ENCODE assay signal across 27 cellular contexts in genomic region chr4:129614581-129614980, GRCh38.
"Had no signal": no experiment of that assay in that cellular context is flagged by ENCODE, and none has a peak within 500 bp of the region (broad histone marks: within the 10 kb centered on the region; RNA-seq: fewer than 3 reads in every experiment).

No MANE protein-coding gene starts in this region.

- H3K4me3 Mint-ChIP-seq: activated B cell treated with CpG ODN at 0.5 μM for 24 hours; activated CD8-positive, alpha-beta T cell treated with anti-CD3 and anti-CD28 coated beads for 36 hours; activated T-cell treated with anti-CD3 and anti-CD28 coated beads, Interleukin-2, amount 50 U/mL, for 4 hours; natural killer cell; stimulated activated naive B cell treated with anti-CD40 and anti-IgM and Interleukin-4, amounts not matched to agents 10 μg/mL and 1 μg/mL and 100 μg/mL, for 72 hours; T-helper 17 cell had no signal

- H3K27ac Mint-ChIP-seq: activated B cell treated with CpG ODN at 0.5 μM for 24 hours; activated CD8-positive, alpha-beta T cell treated with anti-CD3 and anti-CD28 coated beads for 36 hours; activated naive CD4-positive, alpha-beta T cell treated with anti-CD3 and anti-CD28 coated beads, Interleukin-2, amount 50 U/mL, for 72 hours; activated T-helper 2 cell treated with anti-CD3 and anti-CD28 coated beads, Interferon-gamma antibody, Interleukin-2, Interleukin-4, amounts not matched to agents 10 μg/mL and 5 μg/mL and 100 μg/mL, durations not matched to agents 14 hours and 24 hours and 36 hours; natural killer cell; stimulated activated naive B cell treated with anti-CD40 and anti-IgM and Interleukin-4, amounts not matched to agents 10 μg/mL and 1 μg/mL and 100 μg/mL, for 72 hours; T-helper 17 cell had no signal

- H3K4me1 Mint-ChIP-seq: activated B cell treated with CpG ODN at 0.5 μM for 24 hours; natural killer cell; stimulated activated naive B cell treated with anti-CD40 and anti-IgM and Interleukin-4, amounts not matched to agents 10 μg/mL and 1 μg/mL and 100 μg/mL, for 72 hours; T-helper 17 cell had no signal

- H3K9me3 ChIP-seq: breast epithelium, esophagus muscularis mucosa, heart right ventricle, lower lobe of right lung, pancreas, prostate gland, right atrium auricular region, stomach, thyroid gland, upper lobe of left lung, vagina had no signal

- H3K4me1 ChIP-seq: breast epithelium, esophagus muscularis mucosa, foreskin keratinocyte, lower lobe of right lung, pancreas, prostate gland, right atrium auricular region, stomach, thyroid gland, upper lobe of left lung, vagina had no signal

- H3K27me3 Mint-ChIP-seq: activated B cell treated with CpG ODN at 0.5 μM for 24 hours; activated CD8-positive, alpha-beta T cell treated with anti-CD3 and anti-CD28 coated beads for 36 hours; stimulated activated naive B cell treated with anti-CD40 and anti-IgM and Interleukin-4, amounts not matched to agents 10 μg/mL and 1 μg/mL and 100 μg/mL, for 72 hours; T-helper 17 cell had no signal

- DNase-seq: activated B cell treated with CpG ODN at 0.5 μM for 24 hours; activated CD4-positive, alpha-beta T cell treated with anti-CD3 and anti-CD28 coated beads, Interleukin-2, amount 50 U/mL, for 1 hour; activated CD8-positive, alpha-beta T cell treated with anti-CD3 and anti-CD28 coated beads for 36 hours; activated T-cell treated with anti-CD3 and anti-CD28 coated beads, Interleukin-2, amount 50 U/mL, for 4 hours; central memory CD4-positive, alpha-beta T cell; foreskin keratinocyte; heart right ventricle; kidney glomerular epithelial cell; lower lobe of right lung; mesendoderm; natural killer cell; nucleus accumbens; stimulated activated CD4-positive, alpha-beta T cell treated with anti-CD3 and anti-CD28 coated beads, Interleukin-15, amount 100 ng/mL, for 24 hours; stimulated activated CD4-positive, alpha-beta T cell treated with anti-CD3 and anti-CD28 coated beads, Interleukin-2, amount 100 ng/mL, for 24 hours; stimulated activated naive B cell treated with anti-CD40 and anti-IgM and Interleukin-4, amounts not matched to agents 10 μg/mL and 1 μg/mL and 100 μg/mL, for 72 hours; stomach; T-helper 17 cell; thyroid gland; upper lobe of left lung had no signal

- H3K36me3 ChIP-seq: breast epithelium, esophagus muscularis mucosa, heart right ventricle, lower lobe of right lung, pancreas, prostate gland, right atrium auricular region, stomach, thyroid gland, upper lobe of left lung, vagina had no signal

- H3K4me3 ChIP-seq: breast epithelium, esophagus muscularis mucosa, heart right ventricle, lower lobe of right lung, pancreas, prostate gland, right atrium auricular region, stomach, thyroid gland, upper lobe of left lung, vagina had no signal

- H3K27ac ChIP-seq: breast epithelium, esophagus muscularis mucosa, foreskin keratinocyte, heart right ventricle, lower lobe of right lung, pancreas, prostate gland, right atrium auricular region, stomach, thyroid gland, upper lobe of left lung, vagina had no signal

- H3K9me3 Mint-ChIP-seq: activated CD8-positive, alpha-beta T cell treated with anti-CD3 and anti-CD28 coated beads for 36 hours; activated T-helper 2 cell treated with anti-CD3 and anti-CD28 coated beads, Interferon-gamma antibody, Interleukin-2, Interleukin-4, amounts not matched to agents 10 μg/mL and 5 μg/mL and 100 μg/mL, durations not matched to agents 14 hours and 24 hours and 36 hours; stimulated activated naive B cell treated with anti-CD40 and anti-IgM and Interleukin-4, amounts not matched to agents 10 μg/mL and 1 μg/mL and 100 μg/mL, for 72 hours had no signal

- H3K36me3 Mint-ChIP-seq: activated naive CD4-positive, alpha-beta T cell treated with anti-CD3 and anti-CD28 coated beads, Interleukin-2, amount 50 U/mL, for 72 hours; natural killer cell; stimulated activated naive B cell treated with anti-CD40 and anti-IgM and Interleukin-4, amounts not matched to agents 10 μg/mL and 1 μg/mL and 100 μg/mL, for 72 hours had no signal

- H3K27me3 ChIP-seq: breast epithelium, esophagus muscularis mucosa, foreskin keratinocyte, heart right ventricle, pancreas, right atrium auricular region, stomach, thyroid gland, upper lobe of left lung, vagina had no signal
